ENCODE assay signal across 13 cellular contexts in the genomic region with DNA sequence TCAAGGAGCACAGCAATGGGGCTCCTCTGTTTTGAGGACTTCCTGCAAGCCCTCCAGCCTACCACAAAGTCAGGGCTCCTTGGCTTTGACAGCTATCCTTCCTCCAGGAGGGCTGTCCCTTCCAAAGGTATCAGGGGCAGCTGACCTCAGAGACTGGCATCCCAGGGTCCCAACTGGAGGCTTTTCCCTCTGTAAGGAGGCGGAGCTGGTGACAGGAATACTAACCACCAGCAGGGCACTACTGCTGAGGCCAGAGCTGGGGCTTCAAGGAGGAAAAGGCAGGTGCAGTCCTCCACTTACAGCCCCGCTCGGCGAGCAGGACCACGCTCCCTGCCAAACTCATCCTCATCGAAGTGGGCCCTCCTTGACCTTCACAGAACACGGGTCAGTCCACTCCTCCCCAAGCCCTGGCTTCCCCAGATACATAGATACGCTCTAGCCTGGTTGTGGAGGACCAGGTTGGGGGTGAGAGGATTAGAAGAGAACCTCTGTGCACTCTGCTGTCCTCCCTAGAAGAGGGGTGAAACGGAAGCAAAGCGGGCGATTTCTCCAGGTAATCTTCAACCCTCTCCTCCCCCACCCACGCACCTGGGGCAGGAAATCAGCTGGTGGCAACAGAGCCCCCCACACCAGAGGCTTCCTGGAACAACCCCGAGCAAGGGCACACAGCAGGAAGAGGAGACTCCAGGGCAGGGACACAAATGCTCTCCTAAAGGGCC. TPM values are rescaled to one million over a fixed set of nuclear protein-coding genes. Genes with fewer than 3 reads are reported as not detected.
A peak's percentile ranks its signal among the peaks of the same experiment; 100 is the strongest.
DNase-seq lines count a peak whose midpoint lies in the region; ATAC-seq, FAIRE-seq and TF ChIP-seq lines count a peak whose summit lies in the region.
"Had no signal": no experiment of that assay in that cellular context is flagged by ENCODE, and none has a peak within 500 bp of the region (broad histone marks: within the 10 kb centered on the region; RNA-seq: fewer than 3 reads in every experiment).

No MANE protein-coding gene starts in this region.

- intact Hi-C loops in activated CD4-positive, alpha-beta memory T cell treated with anti-CD3 and anti-CD28 coated beads for 36 hours (cut with micrococcal nuclease): no loop called here

- 47 to 50% (median 48%) methylated on average over 13 of the region's 13 CpGs for WGBS in small intestine, 3 donors

- H3K9ac ChIP-seq in OCI-LY1 (ENCODE audit: low read length): no peak overlapping the region; the same call in 1 of the 2 replicates

- no peaks in the 10 kb centered on the region for H3F3A ChIP-seq in OCI-LY1 (ENCODE audit: insufficient read depth, low read length)

- H3K4me3 ChIP-seq in OCI-LY1 (ENCODE audit: low read depth, low read length, poor library complexity, severe bottlenecking): no peak overlapping the region
- no peak overlapping the region for H3K4me3 ChIP-seq in small intestine (ENCODE audit: low read depth in 1 of 2, low read length in 2 of 2)
- H3K4me3 ChIP-seq: esophagus squamous epithelium had no signal

- peak; percentile 40 for DNase-seq in activated CD4-positive, alpha-beta memory T cell treated with anti-CD3 and anti-CD28 coated beads for 36 hours
- no peak for DNase-seq in activated CD4-positive, alpha-beta memory T cell treated with anti-CD3 and anti-CD28 coated beads, Interleukin-2, amount 10 ng/mL, durations not matched to agents 7 days and 5 days
- DNase-seq in activated naive CD8-positive, alpha-beta T cell treated with anti-CD3 and anti-CD28 coated beads for 36 hours: peak; percentile 61
- DNase-seq in small intestine (no peak), progenitor cell of endocrine pancreas (ENCODE audit: low spot score, unreplicated experiment) (no peak)
- DNase-seq: cerebellar nuclear complex, DMS79 treated with DMSO at 0.1 percent for 48 hours, esophagus squamous epithelium, NCI-H2107, OCI-M1 had no signal

- H3K4me3 Mint-ChIP-seq in activated CD4-positive, alpha-beta memory T cell treated with anti-CD3 and anti-CD28 coated beads for 36 hours: no peak overlapping the region
- no peak overlapping the region for H3K4me3 Mint-ChIP-seq in activated CD4-positive, alpha-beta memory T cell treated with anti-CD3 and anti-CD28 coated beads, Interleukin-2, amount 10 ng/mL, durations not matched to agents 7 days and 5 days
- peak overlapping the region; percentile 61 for H3K4me3 Mint-ChIP-seq in activated naive CD8-positive, alpha-beta T cell treated with anti-CD3 and anti-CD28 coated beads for 36 hours
- H3K4me3 Mint-ChIP-seq in progenitor cell of endocrine pancreas (ENCODE audit: low read depth): no peak overlapping the region

- no peaks in the 10 kb centered on the region for H4K20me1 ChIP-seq in OCI-LY1 (ENCODE audit: insufficient read depth, low read length)

- no peak for TF ChIP-seq CTCF in OCI-LY1 (IDR thresholded peaks at IDR 0.05; ENCODE audit: low read length)
- TF ChIP-seq CTCF in progenitor cell of endocrine pancreas (IDR thresholded peaks at IDR 0.05; ENCODE audit: unreplicated experiment): no peak

- no peaks in the 10 kb centered on the region for H3K9me2 ChIP-seq in OCI-LY1 (ENCODE audit: low read depth, low read length)

- H3K79me2 ChIP-seq in OCI-LY1 (ENCODE audit: insufficient read depth, low read length): no peaks in the 10 kb centered on the region

- H3K36me3 Mint-ChIP-seq in activated CD4-positive, alpha-beta memory T cell treated with anti-CD3 and anti-CD28 coated beads for 36 hours: no peaks in the 10 kb centered on the region
- H3K36me3 Mint-ChIP-seq in activated CD4-positive, alpha-beta memory T cell treated with anti-CD3 and anti-CD28 coated beads, Interleukin-2, amount 10 ng/mL, durations not matched to agents 7 days and 5 days (ENCODE audit: low read depth): no peaks in the 10 kb centered on the region
- H3K36me3 Mint-ChIP-seq in activated naive CD8-positive, alpha-beta T cell treated with anti-CD3 and anti-CD28 coated beads for 36 hours: peaks cover 8% of the 10 kb centered on the region
- H3K36me3 Mint-ChIP-seq in progenitor cell of endocrine pancreas (ENCODE audit: insufficient read depth): peaks cover 5% of the 10 kb centered on the region

- H3K4me1 ChIP-seq in OCI-LY1 (ENCODE audit: insufficient read depth, low read length, severe bottlenecking) (peaks cover 43% of the 10 kb centered on the region), small intestine (ENCODE audit: control insufficient read depth in 2 of 2, insufficient read depth in 1 of 2, low read depth in 1 of 2, low read length in 1 of 2) (peaks cover 18 to 29% of the 10 kb centered on the region in 2 donors)

- H3K9me3 Mint-ChIP-seq in activated CD4-positive, alpha-beta memory T cell treated with anti-CD3 and anti-CD28 coated beads for 36 hours: no peaks in the 10 kb centered on the region
- no peaks in the 10 kb centered on the region for H3K9me3 Mint-ChIP-seq in activated CD4-positive, alpha-beta memory T cell treated with anti-CD3 and anti-CD28 coated beads, Interleukin-2, amount 10 ng/mL, durations not matched to agents 7 days and 5 days
- no peaks in the 10 kb centered on the region for H3K9me3 Mint-ChIP-seq in activated naive CD8-positive, alpha-beta T cell treated with anti-CD3 and anti-CD28 coated beads for 36 hours
- no peaks in the 10 kb centered on the region for H3K9me3 Mint-ChIP-seq in progenitor cell of endocrine pancreas (ENCODE audit: low read depth)

- H3K27ac ChIP-seq in OCI-LY1 (ENCODE audit: low read depth, low read length, poor library complexity, severe bottlenecking): peak overlapping the region; percentile 51
- H3K27ac ChIP-seq in small intestine (ENCODE audit: low read depth in 1 of 2, low read length in 1 of 2): peak overlapping the region; percentile 32 to 82
- H3K27ac ChIP-seq: esophagus squamous epithelium had no signal

- CTCF ChIA-PET in activated CD4-positive, alpha-beta memory T cell treated with anti-CD3 and anti-CD28 coated beads for 36 hours (lab: Charles Lee): interaction anchor here (0.6 to 2.1 kb wide), 3 partner anchors 38 to 1207 kb away, joined by 3 to 6 read pairs (median 5); no protein-coding TSS in a partner anchor
- CTCF ChIA-PET in activated CD4-positive, alpha-beta memory T cell treated with anti-CD3 and anti-CD28 coated beads, Interleukin-2, amount 10 ng/mL, durations not matched to agents 7 days and 5 days (lab: Charles Lee): interaction anchor here (1.5 kb wide), 1 partner anchor 22 kb away, joined by 3 read pairs; no protein-coding TSS in a partner anchor

- no peaks in the 10 kb centered on the region for H3K9me3 ChIP-seq in OCI-LY1 (ENCODE audit: low read length)
- no peaks in the 10 kb centered on the region for H3K9me3 ChIP-seq in small intestine (ENCODE audit: control insufficient read depth, low read depth)
- H3K9me3 ChIP-seq: esophagus squamous epithelium had no signal

- peak overlapping the region; percentile 45 for H3K27ac Mint-ChIP-seq in activated CD4-positive, alpha-beta memory T cell treated with anti-CD3 and anti-CD28 coated beads for 36 hours
- no peak overlapping the region for H3K27ac Mint-ChIP-seq in activated CD4-positive, alpha-beta memory T cell treated with anti-CD3 and anti-CD28 coated beads, Interleukin-2, amount 10 ng/mL, durations not matched to agents 7 days and 5 days
- peak overlapping the region; percentile 84 for H3K27ac Mint-ChIP-seq in activated naive CD8-positive, alpha-beta T cell treated with anti-CD3 and anti-CD28 coated beads for 36 hours
- no peak overlapping the region for H3K27ac Mint-ChIP-seq in progenitor cell of endocrine pancreas

- H3K27me3 Mint-ChIP-seq in activated CD4-positive, alpha-beta memory T cell treated with anti-CD3 and anti-CD28 coated beads for 36 hours: no peaks in the 10 kb centered on the region
- no peaks in the 10 kb centered on the region for H3K27me3 Mint-ChIP-seq in activated CD4-positive, alpha-beta memory T cell treated with anti-CD3 and anti-CD28 coated beads, Interleukin-2, amount 10 ng/mL, durations not matched to agents 7 days and 5 days
- no peaks in the 10 kb centered on the region for H3K27me3 Mint-ChIP-seq in activated naive CD8-positive, alpha-beta T cell treated with anti-CD3 and anti-CD28 coated beads for 36 hours
- no peaks in the 10 kb centered on the region for H3K27me3 Mint-ChIP-seq in progenitor cell of endocrine pancreas

- no peak overlapping the region for H3K4me2 ChIP-seq in OCI-LY1 (ENCODE audit: low read length)

- POLR2A ChIA-PET in activated CD4-positive, alpha-beta memory T cell treated with anti-CD3 and anti-CD28 coated beads for 36 hours (lab: Charles Lee): interaction anchor here (0.5 to 1.3 kb wide), 2 partner anchors 38 to 56 kb away, joined by 3 read pairs; no protein-coding TSS in a partner anchor
- POLR2A ChIA-PET in activated CD4-positive, alpha-beta memory T cell treated with anti-CD3 and anti-CD28 coated beads, Interleukin-2, amount 10 ng/mL, durations not matched to agents 7 days and 5 days (lab: Charles Lee): interaction anchor here (0.9 to 1.2 kb wide), 2 partner anchors 10 to 37 kb away, joined by 3 read pairs; no protein-coding TSS in a partner anchor

- ATAC-seq in GM18519 (IDR thresholded peaks at IDR 0.05; ENCODE audit: low FRiP score, unreplicated experiment): no peak
- no peak for ATAC-seq in GM18861 (IDR thresholded peaks at IDR 0.05; ENCODE audit: unreplicated experiment)

- FAIRE-seq in small intestine (lab: Jason Lieb, UNC): no peak

- no peaks in the 10 kb centered on the region for H3K36me3 ChIP-seq in OCI-LY1 (ENCODE audit: insufficient read depth, low read length)
- H3K36me3 ChIP-seq in small intestine (ENCODE audit: control insufficient read depth in 2 of 2, insufficient read depth in 2 of 2, low read length in 2 of 2): peaks cover 0 to 2% of the 10 kb centered on the region in 2 donors
- H3K36me3 ChIP-seq: esophagus squamous epithelium had no signal

- peaks cover 31% of the 10 kb centered on the region for H3K4me1 Mint-ChIP-seq in activated CD4-positive, alpha-beta memory T cell treated with anti-CD3 and anti-CD28 coated beads for 36 hours (ENCODE audit: low read depth)
- H3K4me1 Mint-ChIP-seq in activated CD4-positive, alpha-beta memory T cell treated with anti-CD3 and anti-CD28 coated beads, Interleukin-2, amount 10 ng/mL, durations not matched to agents 7 days and 5 days: peaks cover 16% of the 10 kb centered on the region
- H3K4me1 Mint-ChIP-seq in activated naive CD8-positive, alpha-beta T cell treated with anti-CD3 and anti-CD28 coated beads for 36 hours: peaks cover 72% of the 10 kb centered on the region
- H3K4me1 Mint-ChIP-seq in progenitor cell of endocrine pancreas (ENCODE audit: low read depth): peaks cover 44% of the 10 kb centered on the region

- no peak overlapping the region for H2AFZ ChIP-seq in OCI-LY1 (ENCODE audit: low read length)

- H3K27me3 ChIP-seq in OCI-LY1 (ENCODE audit: insufficient read depth, low read length) (no peaks in the 10 kb centered on the region), small intestine (ENCODE audit: control insufficient read depth in 2 of 2, insufficient read depth in 2 of 2, low read length in 2 of 2) (no peaks in the 10 kb centered on the region)
- H3K27me3 ChIP-seq: esophagus squamous epithelium had no signal

RNA-seq across cellular contexts. Expression of a gene that starts 20.5 kb away (rescaled TPM):
- 10 to 100 TPM; 16.7 to 17.3 TPM for total RNA-seq in activated CD4-positive, alpha-beta memory T cell treated with anti-CD3 and anti-CD28 coated beads for 36 hours
- 10 to 100 TPM; 21.6 to 22.7 TPM for total RNA-seq in activated CD4-positive, alpha-beta memory T cell treated with anti-CD3 and anti-CD28 coated beads, Interleukin-2, amount 10 ng/mL, durations not matched to agents 7 days and 5 days
- 10 to 100 TPM; 21.5 to 23.3 TPM for total RNA-seq in activated naive CD8-positive, alpha-beta T cell treated with anti-CD3 and anti-CD28 coated beads for 36 hours
- 1 to 10 TPM; 5.6 to 9.1 (median 7.6) TPM for polyA plus RNA-seq in small intestine
- 29.2 and 37.8 TPM in 2 replicates for total RNA-seq in progenitor cell of endocrine pancreas

RNA-seq across cellular contexts. Expression of a gene that starts 36.0 kb away (rescaled TPM):
- total RNA-seq in activated CD4-positive, alpha-beta memory T cell treated with anti-CD3 and anti-CD28 coated beads for 36 hours: 10 to 100 TPM; 13.1 to 14.0 TPM
- 10 to 100 TPM; 17.3 to 17.4 TPM for total RNA-seq in activated CD4-positive, alpha-beta memory T cell treated with anti-CD3 and anti-CD28 coated beads, Interleukin-2, amount 10 ng/mL, durations not matched to agents 7 days and 5 days
- 1 to 10 TPM; 8.7 to 9.6 TPM for total RNA-seq in activated naive CD8-positive, alpha-beta T cell treated with anti-CD3 and anti-CD28 coated beads for 36 hours
- polyA plus RNA-seq in small intestine: 10 to 100 TPM; 19.6 to 26.8 (median 21.9) TPM
- 18.8 and 21.1 TPM in 2 replicates for total RNA-seq in progenitor cell of endocrine pancreas

Comparison
In these comparisons a context has a peak if more than half of its experiments do, and no peak if none do; other contexts are left out.
1. DNase-seq: peak in activated CD4-positive, alpha-beta memory T cell treated with anti-CD3 and anti-CD28 coated beads for 36 hours (single experiment) and activated naive CD8-positive, alpha-beta T cell treated with anti-CD3 and anti-CD28 coated beads for 36 hours (single experiment); none in activated CD4-positive, alpha-beta memory T cell treated with anti-CD3 and anti-CD28 coated beads, Interleukin-2, amount 10 ng/mL, durations not matched to agents 7 days and 5 days (single experiment), small intestine (single experiment) and progenitor cell of endocrine pancreas (single experiment).
2. H3K27ac Mint-ChIP-seq: peak in activated CD4-positive, alpha-beta memory T cell treated with anti-CD3 and anti-CD28 coated beads for 36 hours (single experiment) and activated naive CD8-positive, alpha-beta T cell treated with anti-CD3 and anti-CD28 coated beads for 36 hours (single experiment); none in activated CD4-positive, alpha-beta memory T cell treated with anti-CD3 and anti-CD28 coated beads, Interleukin-2, amount 10 ng/mL, durations not matched to agents 7 days and 5 days (single experiment) and progenitor cell of endocrine pancreas (single experiment).